ENCODE assay signal across 8 cellular contexts in the genomic region with DNA sequence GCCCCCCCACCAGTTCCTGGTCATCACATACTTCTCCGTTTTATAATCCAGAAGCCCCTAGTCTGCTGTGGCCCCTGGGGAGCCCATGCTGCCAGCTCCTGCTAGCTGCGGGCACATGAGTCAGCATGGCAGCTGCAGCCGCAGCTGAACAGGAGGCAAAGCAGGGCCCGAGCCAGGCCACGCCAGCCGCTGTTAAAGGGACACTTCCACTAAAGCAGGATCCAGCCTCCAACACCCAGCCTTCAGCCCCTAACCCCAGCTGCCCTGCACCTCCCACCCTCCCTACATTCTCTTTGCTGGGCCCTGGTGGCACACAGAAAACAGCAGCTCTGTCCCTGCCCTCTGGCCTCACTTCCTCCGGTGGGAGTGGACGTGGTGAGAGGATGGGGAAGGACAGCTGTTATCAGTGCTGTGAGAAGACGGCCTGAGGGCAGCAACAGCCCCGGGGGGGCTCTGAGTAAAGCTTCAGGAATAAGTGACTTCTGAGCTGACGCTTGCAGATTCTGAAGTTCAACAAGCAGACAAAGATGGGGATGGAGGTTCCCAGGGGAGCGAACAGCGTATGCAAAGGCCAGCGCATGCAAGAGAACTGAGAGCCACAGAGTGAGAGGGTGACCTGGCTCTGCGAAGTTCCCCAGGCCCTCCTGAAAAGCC. TPM values are rescaled to one million over a fixed set of nuclear protein-coding genes. Genes with fewer than 3 reads are reported as not detected.
DNase-seq lines count a peak whose midpoint lies in the region; ATAC-seq and FAIRE-seq lines count a peak whose summit lies in the region.

No MANE protein-coding gene starts in this region.

- FAIRE-seq in small intestine (lab: Jason Lieb, UNC), result no peak

- H3K4me1 ChIP-seq in iPS-20b (ENCODE audit: insufficient read depth, low read length) (peaks cover 6% of the 10 kb centered on the region), small intestine (ENCODE audit: control insufficient read depth in 2 of 2, insufficient read depth in 1 of 2, low read depth in 1 of 2, low read length in 1 of 2) (peaks cover 0 to 2% of the 10 kb centered on the region in 2 donors)

- WGBS in small intestine, 3 donors, result 6 to 15% (median 11%) methylated on average over 15 of the region's 15 CpGs

- peak; percentile 33 for ATAC-seq in stimulated activated naive CD8-positive, alpha-beta T cell treated with anti-CD3 and anti-CD28 coated beads, Interleukin-15, Interleukin-2, amounts not matched to agents 100 U/mL and 50 U/mL, for 24 hours

- H3K27ac ChIP-seq in angular gyrus (ENCODE audit: low read depth, low read length), result peak overlapping the region; percentile 73
- H3K27ac ChIP-seq in iPS-20b (ENCODE audit: low read length), result no peak overlapping the region
- H3K27ac ChIP-seq in small intestine (ENCODE audit: low read depth in 1 of 2, low read length in 1 of 2), result no peak overlapping the region

- peak; percentile 19 for DNase-seq in DMS153 treated with DMSO at 0.1 percent for 48 hours (lab: John Stamatoyannopoulos, UW; ENCODE audit: unreplicated experiment)
- DNase-seq in LHCN-M2 (ENCODE audit: low read depth), result peak; percentile 98
- DNase-seq in stimulated activated naive CD8-positive, alpha-beta T cell treated with anti-CD3 and anti-CD28 coated beads, Interleukin-15, Interleukin-2, amounts not matched to agents 100 U/mL and 50 U/mL, for 24 hours, result no peak
- no peak for DNase-seq in activated CD4-positive, CD25-positive, alpha-beta regulatory T cell (lab: John Stamatoyannopoulos, UW)
- no peak for DNase-seq in HT-29 (ENCODE audit: low spot score)
- DNase-seq in small intestine, result no peak

- H3K9me3 ChIP-seq in iPS-20b (ENCODE audit: insufficient read depth, low read depth, low read length) (no peaks in the 10 kb centered on the region), small intestine (ENCODE audit: control insufficient read depth, low read depth) (no peaks in the 10 kb centered on the region)

- H3K4me3 ChIP-seq in iPS-20b (ENCODE audit: low read length) (peak overlapping the region; percentile 83), small intestine (ENCODE audit: low read depth in 1 of 2, low read length in 2 of 2) (no peak overlapping the region)

- H3K36me3 ChIP-seq in iPS-20b (ENCODE audit: insufficient read depth, low read depth, low read length), result no peaks in the 10 kb centered on the region
- no peaks in the 10 kb centered on the region for H3K36me3 ChIP-seq in small intestine (ENCODE audit: control insufficient read depth in 2 of 2, insufficient read depth in 2 of 2, low read length in 2 of 2)

- H3K27me3 ChIP-seq in iPS-20b (ENCODE audit: insufficient read depth, low read length), result peaks cover 21% of the 10 kb centered on the region
- no peaks in the 10 kb centered on the region for H3K27me3 ChIP-seq in small intestine (ENCODE audit: control insufficient read depth in 2 of 2, insufficient read depth in 2 of 2, low read length in 2 of 2)

- no peak overlapping the region for H3K9ac ChIP-seq in iPS-20b (ENCODE audit: low read depth, low read length)

RNA-seq across cellular contexts. Expression of a gene that starts 0.7 kb away (rescaled TPM):
- 0.11 and 0.13 TPM in 2 replicates for total RNA-seq in LHCN-M2 (2014; rRNA removed)
- polyA plus RNA-seq in LHCN-M2 (2012), result 0.07 TPM
- total RNA-seq in HT-29 (2014; rRNA removed; shearing (Covaris generic)), result 0.13 TPM in 1 of 2 replicates, not detected in the other
- under 1 TPM in 1 of 3 donors, not detected in 2; 0.16 TPM for polyA plus RNA-seq in small intestine

RNA-seq across cellular contexts. Expression of a gene that starts 12.7 kb away (rescaled TPM):
- total RNA-seq in LHCN-M2 (2014; rRNA removed), result 0.06 and 0.40 TPM in 2 replicates
- polyA plus RNA-seq in LHCN-M2 (2012), result 0.11 TPM
- total RNA-seq in HT-29 (2014; rRNA removed; shearing (Covaris generic)), result not detected in 2 replicates
- 1 to 10 TPM in 1 of 3 donors, under 1 TPM in 1, not detected in 1; 0.27 to 2.3 TPM for polyA plus RNA-seq in small intestine

RNA-seq across cellular contexts. Expression of a gene that starts 30.1 kb away (rescaled TPM):
- 51.2 and 63.5 TPM in 2 replicates for total RNA-seq in LHCN-M2 (2014; rRNA removed)
- polyA plus RNA-seq in LHCN-M2 (2012), result 22.5 TPM
- 1.0 and 1.5 TPM in 2 replicates for total RNA-seq in HT-29 (2014; rRNA removed; shearing (Covaris generic))
- polyA plus RNA-seq in small intestine, result under 1 TPM in 1 of 3 donors, not detected in 2; 0.84 TPM

RNA-seq across cellular contexts. Expression of a gene that starts 43.1 kb away (rescaled TPM):
- total RNA-seq in LHCN-M2 (2014; rRNA removed), result 73.7 and 79.7 TPM in 2 replicates
- 32.5 TPM for polyA plus RNA-seq in LHCN-M2 (2012)
- 60.1 and 75.4 TPM in 2 replicates for total RNA-seq in HT-29 (2014; rRNA removed; shearing (Covaris generic))
- 10 to 100 TPM; 30.0 to 43.2 (median 31.5) TPM for polyA plus RNA-seq in small intestine

Comparison
In these comparisons a context has a peak if more than half of its experiments do, and no peak if none do; other contexts are left out.
1. DNase-seq: peak in DMS153 treated with DMSO at 0.1 percent for 48 hours (single experiment) and LHCN-M2 (single experiment); none in stimulated activated naive CD8-positive, alpha-beta T cell treated with anti-CD3 and anti-CD28 coated beads, Interleukin-15, Interleukin-2, amounts not matched to agents 100 U/mL and 50 U/mL, for 24 hours (single experiment), activated CD4-positive, CD25-positive, alpha-beta regulatory T cell (0 of 4), HT-29 (single experiment) and small intestine (single experiment).
2. RNA of a gene that starts 30.1 kb away (total RNA-seq): 51.2 to 63.5 TPM in LHCN-M2; 1.0 to 1.5 TPM in HT-29; every median in the first group is over 10 times any median in the second.